Comparison of ENCODE assay signal across 1 cellular context in genomic region chr6:72740135-72740534, GRCh38.
TF ChIP-seq lines count a peak whose summit lies in the region.

No MANE protein-coding gene starts in this region.

TF ChIP-seq in GM23338, 12 proteins besides CTCF, POLR2A, EP300 and RAD21 (continued from another document):
- TF ChIP-seq ZNF462 (CRISPR knock-in tag; IDR thresholded peaks at IDR 0.05): no peak
- no peak for TF ChIP-seq EZH2 (IDR thresholded peaks at IDR 0.05; ENCODE audit: low read depth, unreplicated experiment)
- no peak for TF ChIP-seq POLR2AphosphoS5 (IDR thresholded peaks at IDR 0.05; ENCODE audit: low read depth)
